18 cellular contexts compared by ENCODE assay signal in the genomic region with DNA sequence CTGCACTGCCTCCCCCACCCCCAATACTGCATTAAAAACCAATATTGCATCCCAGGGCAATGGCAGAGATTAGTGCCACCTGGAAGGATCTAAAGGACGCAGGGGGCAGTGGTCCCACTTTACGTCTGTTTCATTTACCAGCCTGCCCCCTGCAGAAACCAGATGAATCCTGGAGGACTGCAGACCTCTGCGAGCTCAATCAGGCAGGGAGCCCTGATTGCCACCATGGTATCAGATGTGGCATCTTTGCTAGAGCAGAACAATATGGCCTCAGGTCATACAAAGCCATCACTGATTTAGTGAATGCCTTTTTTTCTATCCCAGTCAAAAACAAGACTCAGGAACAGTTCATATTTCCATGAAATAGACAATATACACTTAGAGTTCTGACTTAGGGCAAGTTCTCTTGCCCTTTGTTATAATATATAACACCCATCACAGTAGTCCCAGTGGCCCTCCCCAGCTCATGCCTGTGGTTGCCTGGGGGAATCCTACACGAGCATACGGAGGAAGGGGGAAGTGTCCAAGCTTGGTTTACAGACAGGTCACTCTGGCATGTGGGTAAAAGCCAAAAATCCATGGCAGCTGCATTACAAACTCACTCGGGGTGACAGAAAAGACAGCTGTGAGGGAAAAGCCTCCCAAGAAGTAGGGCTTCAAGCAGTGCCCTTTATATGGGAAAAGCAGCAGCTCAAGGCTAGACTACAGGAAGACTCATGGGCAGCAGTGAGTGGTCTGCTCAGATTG.
"Had no signal": no experiment of that assay in that cellular context is flagged by ENCODE, and none has a peak within 500 bp of the region (broad histone marks: within the 10 kb centered on the region; RNA-seq: fewer than 3 reads in every experiment).

No MANE protein-coding gene starts in this region.

- DNase-seq: activated CD4-positive, alpha-beta memory T cell treated with anti-CD3 and anti-CD28 coated beads for 36 hours; activated CD4-positive, alpha-beta T cell treated with anti-CD3 and anti-CD28 coated beads, Interleukin-2, amount 10 ng/mL, durations not matched to agents 7 days and 5 days; activated CD4-positive, CD25-positive, alpha-beta regulatory T cell; activated CD8-positive, alpha-beta memory T cell treated with anti-CD3 and anti-CD28 coated beads for 24 hours; activated gamma-delta T cell treated with Interleukin-2 at 50 U/mL for 16 hours; activated naive CD4-positive, alpha-beta T cell treated with anti-CD3 and anti-CD28 coated beads, Interleukin-2, amount 10 ng/mL, durations not matched to agents 7 days and 5 days; activated naive CD8-positive, alpha-beta T cell treated with anti-CD3 and anti-CD28 coated beads for 36 hours; activated T-cell treated with anti-CD3 and anti-CD28 coated beads, Interleukin-2, amount 50 U/mL, for 72 hours; brain microvascular endothelial cell; MM.1S; NCI-H1105 treated with DMSO at 0.1 percent for 48 hours; NCI-H1436 treated with DMSO at 0.1 percent for 48 hours; NCI-H187; NCI-H2081; NCI-H510A treated with DMSO at 0.1 percent for 48 hours; NCI-H69; SHP77 treated with DMSO at 0.1 percent for 48 hours; T-helper 1 cell had no signal

- ATAC-seq: activated T-cell treated with anti-CD3 and anti-CD28 coated beads, Interleukin-2, amount 50 U/mL, for 72 hours had no signal
